In genomic region chr19:8611391-8611883, GRCh38 we compare ENCODE assay signal across 12 cellular contexts. TPM values are rescaled to one million over a fixed set of nuclear protein-coding genes. Genes with fewer than 3 reads are reported as not detected.
DNase-seq lines count a peak whose midpoint lies in the region; ATAC-seq and TF ChIP-seq lines count a peak whose summit lies in the region.
"Had no signal": no experiment of that assay in that cellular context is flagged by ENCODE, and none has a peak within 500 bp of the region (broad histone marks: within the 10 kb centered on the region; RNA-seq: fewer than 3 reads in every experiment).

No MANE protein-coding gene starts in this region.

- H3K9me3 ChIP-seq in transverse colon (no peaks in the 10 kb centered on the region), OCI-LY7 (ENCODE audit: low read length) (no peaks in the 10 kb centered on the region)
- H3K9me3 ChIP-seq: BE2C, mucosa of descending colon, upper lobe of right lung had no signal

- no peaks in the 10 kb centered on the region for H3K79me2 ChIP-seq in OCI-LY7 (ENCODE audit: insufficient read depth, low read depth, low read length)

- H3K27ac ChIP-seq in transverse colon (peak overlapping the region; percentile 33 to 83 (median 50)), RWPE1 (no peak overlapping the region), OCI-LY7 (ENCODE audit: low read depth, low read length, poor library complexity, severe bottlenecking) (no peak overlapping the region)
- H3K27ac ChIP-seq: upper lobe of right lung had no signal

- TF ChIP-seq POLR2A in transverse colon (IDR thresholded peaks at IDR 0.05) = no peak

- in situ Hi-C loops in transverse colon (cut with MboI; ENCODE audit: low pct_ligation_motif_present in 1 of 4, low pct_unique_long_range_greater_than_20kb in 1 of 4, low sequenced_read_pairs in 3 of 4) = no loop called here

- no peak for TF ChIP-seq CTCF in transverse colon (IDR thresholded peaks at IDR 0.05)
- TF ChIP-seq CTCF in RWPE1 (conservative IDR thresholded peaks at IDR 0.05; ENCODE audit: low read depth) = no peak
- TF ChIP-seq CTCF in OCI-LY7 (conservative IDR thresholded peaks at IDR 0.05; ENCODE audit: low read length) = no peak

- H3K27me3 Mint-ChIP-seq in activated T-cell treated with anti-CD3 and anti-CD28 coated beads, Interleukin-2, amount 50 U/mL, for 4 hours (ENCODE audit: low read depth) = no peaks in the 10 kb centered on the region
- peaks cover 16% of the 10 kb centered on the region for H3K27me3 Mint-ChIP-seq in activated naive CD8-positive, alpha-beta T cell treated with anti-CD3 and anti-CD28 coated beads, Interleukin-2, amount 10 ng/mL, durations not matched to agents 7 days and 5 days

- H3K9me2 ChIP-seq in OCI-LY7 (ENCODE audit: insufficient read depth, low read length) = no peaks in the 10 kb centered on the region

- H3K36me3 Mint-ChIP-seq in activated T-cell treated with anti-CD3 and anti-CD28 coated beads, Interleukin-2, amount 50 U/mL, for 4 hours (ENCODE audit: insufficient read depth) = peaks cover 3% of the 10 kb centered on the region
- H3K36me3 Mint-ChIP-seq in activated naive CD8-positive, alpha-beta T cell treated with anti-CD3 and anti-CD28 coated beads, Interleukin-2, amount 10 ng/mL, durations not matched to agents 7 days and 5 days = no peaks in the 10 kb centered on the region

- DNase-seq in activated T-cell treated with anti-CD3 and anti-CD28 coated beads, Interleukin-2, amount 50 U/mL, for 4 hours = no peak
- DNase-seq in activated T-cell treated with anti-CD3 and anti-CD28 coated beads for 4 hours (no peak), left kidney (ENCODE audit: low read depth, low spot score) (peak; percentile 29), transverse colon (no peak), mesenteric fat pad (ENCODE audit: low spot score) (no peak), RWPE1 (ENCODE audit: low spot score) (no peak), OCI-LY7 (ENCODE audit: low spot score) (no peak)
- DNase-seq in activated naive CD8-positive, alpha-beta T cell treated with anti-CD3 and anti-CD28 coated beads, Interleukin-2, amount 10 ng/mL, durations not matched to agents 7 days and 5 days = peak; percentile 37
- DNase-seq: BE2C, cortex of kidney, upper lobe of right lung had no signal

- 0 to 39% methylated on average over 6 to 18 of the region's 18 CpGs for WGBS in transverse colon (ENCODE audit: low coverage in 1 of 2), 2 donors

- TF ChIP-seq EP300 in transverse colon (IDR thresholded peaks at IDR 0.05; ENCODE audit: low read depth) = no peak

- H3K4me3 ChIP-seq in transverse colon = no peak overlapping the region
- no peak overlapping the region for H3K4me3 ChIP-seq in OCI-LY7 (ENCODE audit: low read depth, low read length, poor library complexity, severe bottlenecking)
- H3K4me3 ChIP-seq: mucosa of descending colon had no signal

- H3K4me1 Mint-ChIP-seq in activated T-cell treated with anti-CD3 and anti-CD28 coated beads, Interleukin-2, amount 50 U/mL, for 4 hours (ENCODE audit: low read depth) = peaks cover 33% of the 10 kb centered on the region
- peaks cover 27% of the 10 kb centered on the region for H3K4me1 Mint-ChIP-seq in activated naive CD8-positive, alpha-beta T cell treated with anti-CD3 and anti-CD28 coated beads, Interleukin-2, amount 10 ng/mL, durations not matched to agents 7 days and 5 days

- H3K4me2 ChIP-seq in OCI-LY7 (ENCODE audit: low read length) = no peak overlapping the region

- intact Hi-C loops in transverse colon (cut with DNase I; ENCODE audit: low total_unique reads) = no loop called here
- intact Hi-C loops in OCI-LY7 (cut with micrococcal nuclease; ENCODE audit: unreplicated experiment) = no loop called here

- H3K36me3 ChIP-seq in transverse colon = no peaks in the 10 kb centered on the region
- H3K36me3 ChIP-seq in OCI-LY7 (ENCODE audit: insufficient read depth, low read length) = no peaks in the 10 kb centered on the region
- H3K36me3 ChIP-seq: BE2C, upper lobe of right lung had no signal

- H4K20me1 ChIP-seq in OCI-LY7 (ENCODE audit: insufficient read depth, low read length) = no peaks in the 10 kb centered on the region

- no peak overlapping the region for H3K27ac Mint-ChIP-seq in activated naive CD8-positive, alpha-beta T cell treated with anti-CD3 and anti-CD28 coated beads, Interleukin-2, amount 10 ng/mL, durations not matched to agents 7 days and 5 days

- BruUV-seq in OCI-LY7 (replicated peaks; lab: Mats Ljungman, UMichigan) = no TSS peak

- no peak for ATAC-seq in activated T-cell treated with anti-CD3 and anti-CD28 coated beads, Interleukin-2, amount 50 U/mL, for 4 hours
- ATAC-seq in activated naive CD8-positive, alpha-beta T cell treated with anti-CD3 and anti-CD28 coated beads, Interleukin-2, amount 10 ng/mL, durations not matched to agents 7 days and 5 days (ENCODE audit: low read depth) = no peak
- ATAC-seq: upper lobe of right lung had no signal

- peak overlapping the region; percentile 64 for H3K4me3 Mint-ChIP-seq in activated T-cell treated with anti-CD3 and anti-CD28 coated beads, Interleukin-2, amount 50 U/mL, for 4 hours
- peak overlapping the region; percentile 32 for H3K4me3 Mint-ChIP-seq in activated naive CD8-positive, alpha-beta T cell treated with anti-CD3 and anti-CD28 coated beads, Interleukin-2, amount 10 ng/mL, durations not matched to agents 7 days and 5 days

- peaks cover 7% of the 10 kb centered on the region for H3K27me3 ChIP-seq in transverse colon
- H3K27me3 ChIP-seq: upper lobe of right lung had no signal

- no peak overlapping the region for H2AFZ ChIP-seq in OCI-LY7 (ENCODE audit: low read length)

- CTCF ChIA-PET in RWPE1 (lab: Yijun Ruan, JAX) (no interaction called here), OCI-LY7 (lab: Charles Lee; ENCODE audit: unreplicated experiment) (no interaction called here)

- H3K9me3 Mint-ChIP-seq in activated T-cell treated with anti-CD3 and anti-CD28 coated beads, Interleukin-2, amount 50 U/mL, for 4 hours = no peaks in the 10 kb centered on the region
- no peaks in the 10 kb centered on the region for H3K9me3 Mint-ChIP-seq in activated naive CD8-positive, alpha-beta T cell treated with anti-CD3 and anti-CD28 coated beads, Interleukin-2, amount 10 ng/mL, durations not matched to agents 7 days and 5 days

- peaks cover 0 to 24% (median 14%) of the 10 kb centered on the region in 4 donors for H3K4me1 ChIP-seq in transverse colon
- no peaks in the 10 kb centered on the region for H3K4me1 ChIP-seq in OCI-LY7 (ENCODE audit: insufficient read depth, low read length, poor library complexity, severe bottlenecking)
- H3K4me1 ChIP-seq: BE2C had no signal

- POLR2A ChIA-PET in activated naive CD8-positive, alpha-beta T cell treated with anti-CD3 and anti-CD28 coated beads, Interleukin-2, amount 10 ng/mL, durations not matched to agents 7 days and 5 days (lab: Charles Lee) = no interaction called here
- POLR2A ChIA-PET in RWPE1 (lab: Yijun Ruan, JAX; ENCODE audit: low non-redundant PET) (no interaction called here), OCI-LY7 (lab: Charles Lee) (no interaction called here)

RNA-seq across cellular contexts. Expression of gene ADAMTS10, which starts 0.9 kb away (rescaled TPM):
- total RNA-seq in activated T-cell treated with anti-CD3 and anti-CD28 coated beads, Interleukin-2, amount 50 U/mL, for 4 hours = 1 to 10 TPM; 1.1 to 3.1 (median 1.5) TPM
- total RNA-seq in activated naive CD8-positive, alpha-beta T cell treated with anti-CD3 and anti-CD28 coated beads, Interleukin-2, amount 10 ng/mL, durations not matched to agents 7 days and 5 days = 10 to 100 TPM; 40.3 to 41.3 TPM
- total RNA-seq in transverse colon (10 to 100 TPM in 3 of 4 donors, 1 to 10 TPM in 1; 5.2 to 62.8 (median 20.7) TPM), mesenteric fat pad (19.0 TPM), OCI-LY7 (2022) (not detected in 2 replicates)
- total RNA-seq in OCI-LY7 (2014; rRNA removed; shearing (Covaris generic)) = not detected in 2 replicates

RNA-seq across cellular contexts. Expression of gene NFILZ, which starts 19.0 kb away (rescaled TPM):
- not detected for total RNA-seq in activated T-cell treated with anti-CD3 and anti-CD28 coated beads, Interleukin-2, amount 50 U/mL, for 4 hours
- total RNA-seq in activated naive CD8-positive, alpha-beta T cell treated with anti-CD3 and anti-CD28 coated beads, Interleukin-2, amount 10 ng/mL, durations not matched to agents 7 days and 5 days = not detected
- total RNA-seq in transverse colon (not detected), mesenteric fat pad (not detected), OCI-LY7 (2022) (not detected in 2 replicates)
- not detected in 2 replicates for total RNA-seq in OCI-LY7 (2014; rRNA removed; shearing (Covaris generic))
- total RNA-seq: mucosa of descending colon, upper lobe of right lung had no signal

RNA-seq across cellular contexts. Expression of gene MYO1F, which starts 34.2 kb away (rescaled TPM):
- total RNA-seq in activated T-cell treated with anti-CD3 and anti-CD28 coated beads, Interleukin-2, amount 50 U/mL, for 4 hours = 1 to 10 TPM; 4.6 to 8.0 (median 6.6) TPM
- total RNA-seq in activated naive CD8-positive, alpha-beta T cell treated with anti-CD3 and anti-CD28 coated beads, Interleukin-2, amount 10 ng/mL, durations not matched to agents 7 days and 5 days = 100 to 1,000 TPM; 306 to 332 TPM
- 10 to 100 TPM in 2 of 4 donors, 1 to 10 TPM in 2; 6.6 to 70.7 (median 10.9) TPM for total RNA-seq in transverse colon
- 47.7 TPM for total RNA-seq in mesenteric fat pad
- total RNA-seq in OCI-LY7 (2014; rRNA removed; shearing (Covaris generic)) = 5.1 and 8.8 TPM in 2 replicates
- total RNA-seq in OCI-LY7 (2022) = 14.9 and 18.4 TPM in 2 replicates

Comparison
In these comparisons a context has a peak if more than half of its experiments do, and no peak if none do; other contexts are left out.
1. DNase-seq: peak in activated naive CD8-positive, alpha-beta T cell treated with anti-CD3 and anti-CD28 coated beads, Interleukin-2, amount 10 ng/mL, durations not matched to agents 7 days and 5 days (single experiment) and left kidney (single experiment); none in activated T-cell treated with anti-CD3 and anti-CD28 coated beads, Interleukin-2, amount 50 U/mL, for 4 hours (single experiment), activated T-cell treated with anti-CD3 and anti-CD28 coated beads for 4 hours (single experiment), transverse colon (single experiment), mesenteric fat pad (single experiment), RWPE1 (single experiment) and OCI-LY7 (single experiment).
2. H3K27ac ChIP-seq: peak in transverse colon (4 of 4); none in RWPE1 (single experiment) and OCI-LY7 (single experiment).